1 cellular context compared by ENCODE assay signal in genomic region chr18:65343571-65343970, GRCh38.
TF ChIP-seq lines count a peak whose summit lies in the region.

No MANE protein-coding gene starts in this region.

TF ChIP-seq in GM23338, 12 proteins besides CTCF, POLR2A, EP300 and RAD21 (continued from another document):
- TF ChIP-seq ZNF462 (CRISPR knock-in tag; IDR thresholded peaks at IDR 0.05): no peak
- TF ChIP-seq ZNF114 (CRISPR knock-in tag; IDR thresholded peaks at IDR 0.05): no peak
- no peak for TF ChIP-seq EZH2phosphoT487 (IDR thresholded peaks at IDR 0.05; ENCODE audit: unreplicated experiment)
- no peak for TF ChIP-seq NANOG (IDR thresholded peaks at IDR 0.05; ENCODE audit: borderline replicate concordance)
- no peak for TF ChIP-seq EZH2 (IDR thresholded peaks at IDR 0.05; ENCODE audit: low read depth, unreplicated experiment)
